In the genomic region with DNA sequence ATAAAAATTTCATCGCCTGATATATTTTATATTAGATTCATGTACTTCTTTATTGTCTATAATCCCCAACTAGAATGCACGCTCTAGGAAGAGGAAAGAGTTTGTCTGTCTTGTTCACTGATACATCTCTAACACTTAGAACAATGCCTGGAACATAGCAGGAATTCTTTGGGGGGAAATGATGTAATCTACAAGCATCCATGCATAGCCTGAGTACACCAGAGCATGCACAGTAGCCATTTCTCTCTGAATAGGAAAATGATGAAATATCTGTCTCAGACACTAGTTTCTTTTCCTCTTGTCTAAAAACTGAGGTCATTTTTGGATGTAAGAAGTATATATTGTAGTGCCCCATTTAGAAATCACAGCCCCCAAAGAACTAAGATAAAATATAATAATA, we compare ENCODE assay signal across 13 cellular contexts.
DNase-seq lines count a peak whose midpoint lies in the region; ATAC-seq, FAIRE-seq and TF ChIP-seq lines count a peak whose summit lies in the region.
"Had no signal": no experiment of that assay in that cellular context is flagged by ENCODE, and none has a peak within 500 bp of the region (broad histone marks: within the 10 kb centered on the region; RNA-seq: fewer than 3 reads in every experiment).

No MANE protein-coding gene starts in this region.

- TF ChIP-seq CTCF in A673 (conservative IDR thresholded peaks at IDR 0.05; ENCODE audit: low read depth, low read length) (no peak), SU-DHL-6 (IDR thresholded peaks at IDR 0.05; ENCODE audit: insufficient read depth, low read length, poor library complexity, severe bottlenecking) (no peak)

- peak overlapping the region; percentile 45 for H3K27ac ChIP-seq in A673 (ENCODE audit: low read depth, low read length, poor library complexity, severe bottlenecking)
- H3K27ac ChIP-seq in SU-DHL-6 (ENCODE audit: low read depth, low read length) = no peak overlapping the region
- H3K27ac ChIP-seq: psoas muscle had no signal

- DNase-seq in A673 (ENCODE audit: low spot score) (peak; percentile 64), GM18507 (ENCODE audit: extremely low spot score, insufficient read length, low read depth) (no peak), glomerular endothelial cell (ENCODE audit: extremely low read depth, low read depth, low spot score) (peak; percentile 52), OCI-M2 (lab: John Stamatoyannopoulos, UW; ENCODE audit: unreplicated experiment) (no peak)
- DNase-seq in activated CD4-positive, alpha-beta T cell treated with anti-CD3 and anti-CD28 coated beads for 48 hours = no peak
- DNase-seq: amniotic stem cell, C1 segment of cervical spinal cord, hypothalamus, psoas muscle had no signal

- H4K20me1 ChIP-seq in SU-DHL-6 (ENCODE audit: low read depth, low read length) = no peaks in the 10 kb centered on the region

- intact Hi-C loops in A673 (cut with micrococcal nuclease; ENCODE audit: unreplicated experiment) = no loop called here

- no peak for ATAC-seq in HG02642 (IDR thresholded peaks at IDR 0.05; ENCODE audit: poor library complexity, unreplicated experiment)
- no peak for ATAC-seq in GM19455 (IDR thresholded peaks at IDR 0.05; ENCODE audit: unreplicated experiment)
- ATAC-seq: activated CD4-positive, CD25-positive, alpha-beta regulatory T cell treated with anti-CD3 and anti-CD28 coated beads, Interleukin-2, amount 50 U/mL, for 24 hours; psoas muscle had no signal

- FAIRE-seq in GM18507 (lab: Jason Lieb, UNC) = peak; percentile 63

- no peaks in the 10 kb centered on the region for H3F3A ChIP-seq in SU-DHL-6 (ENCODE audit: insufficient read depth)

- no peak overlapping the region for H2AFZ ChIP-seq in SU-DHL-6 (ENCODE audit: low read depth, low read length, severe bottlenecking)

- POLR2A ChIA-PET in A673 (lab: Charles Lee; ENCODE audit: low non-redundant PET) = interaction anchor here (0.7 kb wide), 1 partner anchor 1051 kb away, joined by 17 read pairs; no protein-coding TSS in a partner anchor

- no peaks in the 10 kb centered on the region for H3K9me3 ChIP-seq in A673 (ENCODE audit: low read depth, low read length, poor library complexity, severe bottlenecking)
- no peaks in the 10 kb centered on the region for H3K9me3 ChIP-seq in SU-DHL-6 (ENCODE audit: insufficient read depth, low read length)

- H3K4me3 ChIP-seq in A673 (ENCODE audit: low read depth, low read length, poor library complexity, severe bottlenecking) (no peak overlapping the region), SU-DHL-6 (ENCODE audit: insufficient read depth, low read length, poor library complexity, severe bottlenecking) (no peak overlapping the region)
- H3K4me3 ChIP-seq: psoas muscle had no signal

- no peaks in the 10 kb centered on the region for H3K36me3 ChIP-seq in A673 (ENCODE audit: insufficient read depth, low read length, poor library complexity, severe bottlenecking)
- no peaks in the 10 kb centered on the region for H3K36me3 ChIP-seq in SU-DHL-6 (ENCODE audit: low read length)

- peaks cover 12% of the 10 kb centered on the region; the same call in 1 of the 2 replicates for H3K79me2 ChIP-seq in SU-DHL-6 (ENCODE audit: insufficient read depth, low read length)

- H3K4me2 ChIP-seq in SU-DHL-6 (ENCODE audit: low read depth, low read length, poor library complexity, severe bottlenecking) = peak overlapping the region; percentile 12

- peaks cover 6% of the 10 kb centered on the region for H3K4me1 ChIP-seq in A673 (ENCODE audit: insufficient read depth, low read length, poor library complexity, severe bottlenecking)
- H3K4me1 ChIP-seq: psoas muscle had no signal

- no peak overlapping the region for H3K9ac ChIP-seq in SU-DHL-6 (ENCODE audit: low read length)

- CTCF ChIA-PET in A673 (lab: Charles Lee) = no interaction called here

- H3K9me2 ChIP-seq in SU-DHL-6 (replicated peaks; ENCODE audit: insufficient read depth, low read length) = no peaks in the 10 kb centered on the region

- BruUV-seq in A673 (replicated peaks; lab: Mats Ljungman, UMichigan) = no TSS peak

- H3K27me3 ChIP-seq in A673 (replicated peaks; ENCODE audit: insufficient read depth, low read depth, low read length, poor library complexity) (no peaks in the 10 kb centered on the region), SU-DHL-6 (ENCODE audit: low read length) (no peaks in the 10 kb centered on the region)

Comparison
In these comparisons a context has a peak if more than half of its experiments do, and no peak if none do; other contexts are left out.
1. DNase-seq: peak in A673 (single experiment) and glomerular endothelial cell (single experiment); none in GM18507 (single experiment), OCI-M2 (single experiment) and activated CD4-positive, alpha-beta T cell treated with anti-CD3 and anti-CD28 coated beads for 48 hours (single experiment).